ENCODE assay signal across 2 cellular contexts in the genomic region with DNA sequence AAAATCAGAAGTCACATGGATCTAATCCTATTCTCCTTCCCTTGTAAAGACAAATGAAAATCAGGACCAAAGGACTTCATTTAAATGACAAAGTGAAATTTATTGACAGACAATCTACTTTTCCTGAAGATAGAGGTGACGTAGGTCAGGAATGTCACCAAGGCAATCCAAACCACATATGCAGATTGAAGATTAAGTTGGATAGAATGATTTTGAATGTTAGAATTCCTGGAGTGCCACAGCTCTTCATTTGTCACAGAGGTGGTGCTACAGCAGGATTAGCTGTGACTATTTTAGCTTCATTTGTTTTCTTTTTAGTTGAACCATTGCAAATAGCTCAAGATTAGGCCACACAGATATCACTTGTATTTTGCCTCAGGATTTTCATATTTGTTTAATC.
TF ChIP-seq lines count a peak whose summit lies in the region.

No MANE protein-coding gene starts in this region.

TF ChIP-seq in HepG2, 621 proteins besides CTCF, POLR2A, EP300 and RAD21 (continues in another document):
- no peak for TF ChIP-seq KDM5A (IDR thresholded peaks at IDR 0.05; ENCODE audit: borderline replicate concordance, low read length)
- TF ChIP-seq, protein P1, sequence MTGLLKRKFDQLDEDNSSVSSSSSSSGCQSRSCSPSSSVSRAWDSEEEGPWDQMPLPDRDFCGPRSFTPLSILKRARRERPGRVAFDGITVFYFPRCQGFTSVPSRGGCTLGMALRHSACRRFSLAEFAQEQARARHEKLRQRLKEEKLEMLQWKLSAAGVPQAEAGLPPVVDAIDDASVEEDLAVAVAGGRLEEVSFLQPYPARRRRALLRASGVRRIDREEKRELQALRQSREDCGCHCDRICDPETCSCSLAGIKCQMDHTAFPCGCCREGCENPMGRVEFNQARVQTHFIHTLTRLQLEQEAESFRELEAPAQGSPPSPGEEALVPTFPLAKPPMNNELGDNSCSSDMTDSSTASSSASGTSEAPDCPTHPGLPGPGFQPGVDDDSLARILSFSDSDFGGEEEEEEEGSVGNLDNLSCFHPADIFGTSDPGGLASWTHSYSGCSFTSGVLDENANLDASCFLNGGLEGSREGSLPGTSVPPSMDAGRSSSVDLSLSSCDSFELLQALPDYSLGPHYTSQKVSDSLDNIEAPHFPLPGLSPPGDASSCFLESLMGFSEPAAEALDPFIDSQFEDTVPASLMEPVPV (CRISPR knock-in tag; IDR thresholded peaks at IDR 0.05) = no peak
- TF ChIP-seq ZNF782 (CRISPR knock-in tag; IDR thresholded peaks at IDR 0.05; ENCODE audit: borderline replicate concordance) = no peak
- TF ChIP-seq ZNF850 (CRISPR knock-in tag; conservative IDR thresholded peaks at IDR 0.05) = no peak
- TF ChIP-seq, protein P2, sequence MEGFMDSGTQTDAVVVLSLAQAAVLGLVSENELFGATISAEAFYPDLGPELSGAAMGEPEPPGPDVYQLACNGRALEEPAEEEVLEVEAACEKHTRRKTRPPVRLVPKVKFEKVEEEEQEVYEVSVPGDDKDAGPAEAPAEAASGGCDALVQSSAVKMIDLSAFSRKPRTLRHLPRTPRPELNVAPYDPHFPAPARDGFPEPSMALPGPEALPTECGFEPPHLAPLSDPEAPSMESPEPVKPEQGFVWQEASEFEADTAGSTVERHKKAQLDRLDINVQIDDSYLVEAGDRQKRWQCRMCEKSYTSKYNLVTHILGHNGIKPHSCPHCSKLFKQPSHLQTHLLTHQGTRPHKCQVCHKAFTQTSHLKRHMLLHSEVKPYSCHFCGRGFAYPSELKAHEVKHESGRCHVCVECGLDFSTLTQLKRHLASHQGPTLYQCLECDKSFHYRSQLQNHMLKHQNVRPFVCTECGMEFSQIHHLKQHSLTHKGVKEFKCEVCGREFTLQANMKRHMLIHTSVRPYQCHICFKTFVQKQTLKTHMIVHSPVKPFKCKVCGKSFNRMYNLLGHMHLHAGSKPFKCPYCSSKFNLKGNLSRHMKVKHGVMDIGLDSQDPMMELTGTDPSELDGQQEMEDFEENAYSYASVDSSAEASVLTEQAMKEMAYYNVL (CRISPR knock-in tag; IDR thresholded peaks at IDR 0.05; ENCODE audit: borderline replicate concordance) = no peak
- TF ChIP-seq, protein P3, sequence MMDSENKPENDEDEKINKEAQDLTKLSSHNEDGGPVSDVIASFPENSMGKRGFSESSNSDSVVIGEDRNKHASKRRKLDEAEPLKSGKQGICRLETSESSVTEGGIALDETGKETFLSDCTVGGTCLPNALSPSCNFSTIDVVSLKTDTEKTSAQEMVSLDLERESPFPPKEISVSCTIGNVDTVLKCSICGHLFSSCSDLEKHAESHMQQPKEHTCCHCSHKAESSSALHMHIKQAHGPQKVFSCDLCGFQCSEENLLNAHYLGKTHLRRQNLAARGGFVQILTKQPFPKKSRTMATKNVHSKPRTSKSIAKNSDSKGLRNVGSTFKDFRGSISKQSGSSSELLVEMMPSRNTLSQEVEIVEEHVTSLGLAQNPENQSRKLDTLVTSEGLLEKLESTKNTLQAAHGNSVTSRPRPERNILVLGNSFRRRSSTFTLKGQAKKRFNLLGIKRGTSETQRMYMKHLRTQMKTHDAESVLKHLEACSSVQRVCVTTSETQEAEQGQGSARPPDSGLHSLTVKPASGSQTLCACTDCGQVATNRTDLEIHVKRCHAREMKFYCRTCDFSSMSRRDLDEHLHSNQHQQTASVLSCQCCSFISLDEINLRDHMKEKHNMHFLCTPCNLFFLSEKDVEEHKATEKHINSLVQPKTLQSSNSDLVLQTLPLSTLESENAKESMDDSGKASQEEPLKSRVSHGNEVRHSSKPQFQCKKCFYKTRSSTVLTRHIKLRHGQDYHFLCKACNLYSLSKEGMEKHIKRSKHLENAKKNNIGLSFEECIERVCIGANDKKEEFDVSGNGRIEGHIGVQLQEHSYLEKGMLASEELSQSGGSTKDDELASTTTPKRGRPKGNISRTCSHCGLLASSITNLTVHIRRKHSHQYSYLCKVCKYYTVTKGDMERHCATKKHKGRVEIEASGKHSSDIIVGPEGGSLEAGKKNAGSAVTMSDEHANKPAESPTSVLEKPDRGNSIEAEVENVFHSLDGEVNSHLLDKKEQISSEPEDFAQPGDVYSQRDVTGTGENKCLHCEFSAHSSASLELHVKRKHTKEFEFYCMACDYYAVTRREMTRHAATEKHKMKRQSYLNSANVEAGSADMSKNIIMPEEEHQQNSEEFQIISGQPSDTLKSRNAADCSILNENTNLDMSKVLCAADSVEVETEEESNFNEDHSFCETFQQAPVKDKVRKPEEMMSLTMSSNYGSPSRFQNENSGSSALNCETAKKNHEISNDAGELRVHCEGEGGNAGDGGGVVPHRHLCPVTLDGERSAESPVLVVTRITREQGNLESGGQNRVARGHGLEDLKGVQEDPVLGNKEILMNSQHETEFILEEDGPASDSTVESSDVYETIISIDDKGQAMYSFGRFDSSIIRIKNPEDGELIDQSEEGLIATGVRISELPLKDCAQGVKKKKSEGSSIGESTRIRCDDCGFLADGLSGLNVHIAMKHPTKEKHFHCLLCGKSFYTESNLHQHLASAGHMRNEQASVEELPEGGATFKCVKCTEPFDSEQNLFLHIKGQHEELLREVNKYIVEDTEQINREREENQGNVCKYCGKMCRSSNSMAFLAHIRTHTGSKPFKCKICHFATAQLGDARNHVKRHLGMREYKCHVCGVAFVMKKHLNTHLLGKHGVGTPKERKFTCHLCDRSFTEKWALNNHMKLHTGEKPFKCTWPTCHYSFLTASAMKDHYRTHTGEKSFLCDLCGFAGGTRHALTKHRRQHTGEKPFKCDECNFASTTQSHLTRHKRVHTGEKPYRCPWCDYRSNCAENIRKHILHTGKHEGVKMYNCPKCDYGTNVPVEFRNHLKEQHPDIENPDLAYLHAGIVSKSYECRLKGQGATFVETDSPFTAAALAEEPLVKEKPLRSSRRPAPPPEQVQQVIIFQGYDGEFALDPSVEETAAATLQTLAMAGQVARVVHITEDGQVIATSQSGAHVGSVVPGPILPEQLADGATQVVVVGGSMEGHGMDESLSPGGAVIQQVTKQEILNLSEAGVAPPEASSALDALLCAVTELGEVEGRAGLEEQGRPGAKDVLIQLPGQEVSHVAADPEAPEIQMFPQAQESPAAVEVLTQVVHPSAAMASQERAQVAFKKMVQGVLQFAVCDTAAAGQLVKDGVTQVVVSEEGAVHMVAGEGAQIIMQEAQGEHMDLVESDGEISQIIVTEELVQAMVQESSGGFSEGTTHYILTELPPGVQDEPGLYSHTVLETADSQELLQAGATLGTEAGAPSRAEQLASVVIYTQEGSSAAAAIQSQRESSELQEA (CRISPR knock-in tag; IDR thresholded peaks at IDR 0.05; ENCODE audit: not compliant biosample characterization) = no peak
- TF ChIP-seq, protein P4, sequence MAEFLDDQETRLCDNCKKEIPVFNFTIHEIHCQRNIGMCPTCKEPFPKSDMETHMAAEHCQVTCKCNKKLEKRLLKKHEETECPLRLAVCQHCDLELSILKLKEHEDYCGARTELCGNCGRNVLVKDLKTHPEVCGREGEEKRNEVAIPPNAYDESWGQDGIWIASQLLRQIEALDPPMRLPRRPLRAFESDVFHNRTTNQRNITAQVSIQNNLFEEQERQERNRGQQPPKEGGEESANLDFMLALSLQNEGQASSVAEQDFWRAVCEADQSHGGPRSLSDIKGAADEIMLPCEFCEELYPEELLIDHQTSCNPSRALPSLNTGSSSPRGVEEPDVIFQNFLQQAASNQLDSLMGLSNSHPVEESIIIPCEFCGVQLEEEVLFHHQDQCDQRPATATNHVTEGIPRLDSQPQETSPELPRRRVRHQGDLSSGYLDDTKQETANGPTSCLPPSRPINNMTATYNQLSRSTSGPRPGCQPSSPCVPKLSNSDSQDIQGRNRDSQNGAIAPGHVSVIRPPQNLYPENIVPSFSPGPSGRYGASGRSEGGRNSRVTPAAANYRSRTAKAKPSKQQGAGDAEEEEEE (CRISPR knock-in tag; IDR thresholded peaks at IDR 0.05; ENCODE audit: borderline replicate concordance) = no peak

TF ChIP-seq in WTC11, 78 proteins besides CTCF, POLR2A, EP300 and RAD21:
- TF ChIP-seq RELA (CRISPR knock-in tag; IDR thresholded peaks at IDR 0.05; ENCODE audit: borderline replicate concordance) (no peak), ZNF121 (CRISPR knock-in tag; IDR thresholded peaks at IDR 0.05) (no peak), SP1 (CRISPR knock-in tag; conservative IDR thresholded peaks at IDR 0.05) (no peak), FOXP1 (CRISPR knock-in tag; IDR thresholded peaks at IDR 0.05; ENCODE audit: borderline replicate concordance) (no peak), ZNF396 (CRISPR knock-in tag; IDR thresholded peaks at IDR 0.05; ENCODE audit: borderline replicate concordance) (no peak), CBFB (CRISPR knock-in tag; IDR thresholded peaks at IDR 0.05; ENCODE audit: low read depth) (no peak), TEAD4 (CRISPR knock-in tag; IDR thresholded peaks at IDR 0.05) (no peak), RORB (CRISPR knock-in tag; IDR thresholded peaks at IDR 0.05) (no peak)
- TF ChIP-seq, protein P5, sequence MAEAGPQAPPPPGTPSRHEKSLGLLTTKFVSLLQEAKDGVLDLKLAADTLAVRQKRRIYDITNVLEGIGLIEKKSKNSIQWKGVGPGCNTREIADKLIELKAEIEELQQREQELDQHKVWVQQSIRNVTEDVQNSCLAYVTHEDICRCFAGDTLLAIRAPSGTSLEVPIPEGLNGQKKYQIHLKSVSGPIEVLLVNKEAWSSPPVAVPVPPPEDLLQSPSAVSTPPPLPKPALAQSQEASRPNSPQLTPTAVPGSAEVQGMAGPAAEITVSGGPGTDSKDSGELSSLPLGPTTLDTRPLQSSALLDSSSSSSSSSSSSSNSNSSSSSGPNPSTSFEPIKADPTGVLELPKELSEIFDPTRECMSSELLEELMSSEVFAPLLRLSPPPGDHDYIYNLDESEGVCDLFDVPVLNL (CRISPR knock-in tag; IDR thresholded peaks at IDR 0.05; ENCODE audit: borderline replicate concordance, low read depth) = no peak
- TF ChIP-seq, protein P6, sequence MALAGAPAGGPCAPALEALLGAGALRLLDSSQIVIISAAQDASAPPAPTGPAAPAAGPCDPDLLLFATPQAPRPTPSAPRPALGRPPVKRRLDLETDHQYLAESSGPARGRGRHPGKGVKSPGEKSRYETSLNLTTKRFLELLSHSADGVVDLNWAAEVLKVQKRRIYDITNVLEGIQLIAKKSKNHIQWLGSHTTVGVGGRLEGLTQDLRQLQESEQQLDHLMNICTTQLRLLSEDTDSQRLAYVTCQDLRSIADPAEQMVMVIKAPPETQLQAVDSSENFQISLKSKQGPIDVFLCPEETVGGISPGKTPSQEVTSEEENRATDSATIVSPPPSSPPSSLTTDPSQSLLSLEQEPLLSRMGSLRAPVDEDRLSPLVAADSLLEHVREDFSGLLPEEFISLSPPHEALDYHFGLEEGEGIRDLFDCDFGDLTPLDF (CRISPR knock-in tag; IDR thresholded peaks at IDR 0.05) = no peak
- TF ChIP-seq, protein P7, sequence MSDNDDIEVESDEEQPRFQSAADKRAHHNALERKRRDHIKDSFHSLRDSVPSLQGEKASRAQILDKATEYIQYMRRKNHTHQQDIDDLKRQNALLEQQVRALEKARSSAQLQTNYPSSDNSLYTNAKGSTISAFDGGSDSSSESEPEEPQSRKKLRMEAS (CRISPR knock-in tag; IDR thresholded peaks at IDR 0.05) = no peak
